Comparison of ENCODE assay signal across 15 cellular contexts in genomic region chr3:182911782-182912111, GRCh38.
DNase-seq lines count a peak whose midpoint lies in the region; ATAC-seq, FAIRE-seq and TF ChIP-seq lines count a peak whose summit lies in the region.
"Had no signal": no experiment of that assay in that cellular context is flagged by ENCODE, and none has a peak within 500 bp of the region (broad histone marks: within the 10 kb centered on the region; RNA-seq: fewer than 3 reads in every experiment).

No MANE protein-coding gene starts in this region.

- POLR2A ChIA-PET in A549 (lab: Yijun Ruan, JAX) (no interaction called here), endothelial cell of umbilical vein (lab: Charles Lee) (no interaction called here)
- POLR2A ChIA-PET in activated CD4-positive, alpha-beta memory T cell treated with anti-CD3 and anti-CD28 coated beads, Interleukin-2, amount 10 ng/mL, durations not matched to agents 7 days and 5 days (lab: Charles Lee) = interaction anchor here (1.3 kb wide), 2 partner anchors 10 to 187 kb away, joined by 3 to 4 read pairs; partner anchors contain the start of gene MCCC1

- peaks cover 55% of the 10 kb centered on the region for H3K4me1 Mint-ChIP-seq in activated CD4-positive, alpha-beta memory T cell treated with anti-CD3 and anti-CD28 coated beads, Interleukin-2, amount 10 ng/mL, durations not matched to agents 7 days and 5 days

- peaks cover 0 to 2% of the 10 kb centered on the region in 2 experiments for H3K36me3 ChIP-seq in endothelial cell of umbilical vein (ENCODE audit: control insufficient read depth in 2 of 2, extremely low read depth in 1 of 2, insufficient read depth in 2 of 2, low read length in 2 of 2)

- TF ChIP-seq EP300 in A549 (IDR thresholded peaks at IDR 0.05) = no peak

- no peaks in the 10 kb centered on the region for H3K9me1 ChIP-seq in endothelial cell of umbilical vein (replicated peaks; ENCODE audit: control insufficient read depth, extremely low read depth, insufficient read depth, low read length)

- no peak overlapping the region for H3K4me3 Mint-ChIP-seq in activated CD4-positive, alpha-beta memory T cell treated with anti-CD3 and anti-CD28 coated beads, Interleukin-2, amount 10 ng/mL, durations not matched to agents 7 days and 5 days
- H3K4me3 Mint-ChIP-seq: activated T-cell treated with anti-CD3 and anti-CD28 coated beads, Interleukin-2, amount 50 U/mL, for 72 hours had no signal

- no peak for ATAC-seq in A549
- no peak for ATAC-seq in GM21786 (IDR thresholded peaks at IDR 0.05; ENCODE audit: unreplicated experiment)
- ATAC-seq: left colon had no signal

- H3K9me3 Mint-ChIP-seq in activated CD4-positive, alpha-beta memory T cell treated with anti-CD3 and anti-CD28 coated beads, Interleukin-2, amount 10 ng/mL, durations not matched to agents 7 days and 5 days = no peaks in the 10 kb centered on the region
- H3K9me3 Mint-ChIP-seq: activated T-cell treated with anti-CD3 and anti-CD28 coated beads, Interleukin-2, amount 50 U/mL, for 72 hours had no signal

- intact Hi-C loops in endothelial cell of umbilical vein (cut with micrococcal nuclease) = no loop called here

- dilution Hi-C loops in endothelial cell of umbilical vein (cut with MboI; ENCODE audit: extremely low pct_ligation_motif_present, low sequenced_read_pairs) = no loop called here

- no peak overlapping the region for H2AFZ ChIP-seq in endothelial cell of umbilical vein (ENCODE audit: low read depth, low read length)

- H3K27ac Mint-ChIP-seq in activated CD4-positive, alpha-beta memory T cell treated with anti-CD3 and anti-CD28 coated beads, Interleukin-2, amount 10 ng/mL, durations not matched to agents 7 days and 5 days = peak overlapping the region; percentile 82

- DNase-seq in A549 (ENCODE audit: low read depth in 1 of 2, low spot score in 1 of 2) (no peak), Caki2 (ENCODE audit: low read depth) (peak; percentile 29), endothelial cell of umbilical vein (ENCODE audit: low read depth, low spot score) (peak; percentile 15), amniotic stem cell (lab: John Stamatoyannopoulos, UW) (no peak), superior temporal gyrus (ENCODE audit: extremely low spot score) (no peak), EL (no peak)
- DNase-seq in activated CD4-positive, alpha-beta memory T cell treated with anti-CD3 and anti-CD28 coated beads, Interleukin-2, amount 10 ng/mL, durations not matched to agents 7 days and 5 days = no peak
- DNase-seq: activated CD4-positive, CD25-positive, alpha-beta regulatory T cell; activated T-cell treated with anti-CD3 and anti-CD28 coated beads, Interleukin-2, amount 50 U/mL, for 72 hours; heart right ventricle; left colon; NCI-H345; stimulated activated CD4-positive, alpha-beta T cell treated with anti-CD3 and anti-CD28 coated beads, Interleukin-1b, Interleukin-23, amount 100 ng/mL, for 48 hours; stimulated activated CD8-positive, alpha-beta memory T cell treated with anti-CD3 and anti-CD28 coated beads, Interleukin-4, amount 100 ng/mL, for 48 hours had no signal

- WGBS in A549 (ENCODE audit: missing lambda C conversion rate) = 72% methylated on average over 4 of the region's 5 CpGs

- H3K4me3 ChIP-seq in A549 = no peak overlapping the region
- H3K4me3 ChIP-seq in endothelial cell of umbilical vein (replicated peaks in 1 of 3; ENCODE audit: insufficient read depth in 1 of 3, low read depth in 1 of 3, low read length in 3 of 3) = no peak overlapping the region
- H3K4me3 ChIP-seq: heart right ventricle had no signal

- CTCF ChIA-PET in A549 (lab: Yijun Ruan, JAX) (no interaction called here), endothelial cell of umbilical vein (lab: Charles Lee) (interaction anchor here (0.6 to 1.6 kb wide), 3 partner anchors 7 to 470 kb away, joined by 3 read pairs; no protein-coding TSS in a partner anchor)
- CTCF ChIA-PET in activated CD4-positive, alpha-beta memory T cell treated with anti-CD3 and anti-CD28 coated beads, Interleukin-2, amount 10 ng/mL, durations not matched to agents 7 days and 5 days (lab: Charles Lee) = interaction anchor here (0.5 to 2.9 kb wide), 5 partner anchors 10 to 188 kb away, joined by 3 to 11 read pairs (median 3); no protein-coding TSS in a partner anchor

- no peaks in the 10 kb centered on the region for H3K27me3 ChIP-seq in endothelial cell of umbilical vein (ENCODE audit: control insufficient read depth in 2 of 2, insufficient read depth in 2 of 2, low read length in 2 of 2)
- H3K27me3 ChIP-seq: heart right ventricle had no signal

- FAIRE-seq in A549 (lab: Jason Lieb, UNC) (no peak), endothelial cell of umbilical vein (lab: Jason Lieb, UNC) (no peak)

- no peak for TF ChIP-seq POLR2A in A549 (IDR thresholded peaks at IDR 0.05; ENCODE audit: low read length)
- no peak for TF ChIP-seq POLR2A in endothelial cell of umbilical vein (IDR thresholded peaks at IDR 0.05; ENCODE audit: low read depth, low read length)

- H3K79me2 ChIP-seq in endothelial cell of umbilical vein (ENCODE audit: control insufficient read depth, insufficient read depth, low read length) = no peaks in the 10 kb centered on the region

- BruUV-seq in endothelial cell of umbilical vein (replicated peaks; lab: Mats Ljungman, UMichigan) = no TSS peak

- in situ Hi-C loops in Caki2 (cut with HindIII; ENCODE audit: low pct_unique_long_range_greater_than_20kb, low sequenced_read_pairs) = no loop called here

- no peak overlapping the region for H3K27ac ChIP-seq in A549
- no peak overlapping the region for H3K27ac ChIP-seq in endothelial cell of umbilical vein (ENCODE audit: insufficient read depth, low read depth, low read length)
- H3K27ac ChIP-seq: heart right ventricle had no signal

- peaks cover 31% of the 10 kb centered on the region for H3K36me3 Mint-ChIP-seq in activated CD4-positive, alpha-beta memory T cell treated with anti-CD3 and anti-CD28 coated beads, Interleukin-2, amount 10 ng/mL, durations not matched to agents 7 days and 5 days (ENCODE audit: low read depth)

- no peak for TF ChIP-seq CTCF in A549 (IDR thresholded peaks at IDR 0.05)
- no peak for TF ChIP-seq CTCF in endothelial cell of umbilical vein (IDR thresholded peaks at IDR 0.05; ENCODE audit: extremely low read depth in 1 of 2, insufficient read depth in 1 of 2, low read depth in 1 of 2, low read length in 2 of 2)

- no peaks in the 10 kb centered on the region for H3K27me3 Mint-ChIP-seq in activated CD4-positive, alpha-beta memory T cell treated with anti-CD3 and anti-CD28 coated beads, Interleukin-2, amount 10 ng/mL, durations not matched to agents 7 days and 5 days

- H3K9me3 ChIP-seq in A549 (no peaks in the 10 kb centered on the region), endothelial cell of umbilical vein (replicated peaks; ENCODE audit: control insufficient read depth, insufficient read depth, low read length) (no peaks in the 10 kb centered on the region)
- H3K9me3 ChIP-seq: heart right ventricle had no signal

- TF ChIP-seq RAD21 in A549 (conservative IDR thresholded peaks at IDR 0.05 in 1 of 2, IDR thresholded peaks at IDR 0.05 in 1 of 2) = no peak

- H3K4me1 ChIP-seq in A549 (0 out of 3 replicates have a peak, but pooled peaks cover 4% of the 10 kb centered on the region), endothelial cell of umbilical vein (ENCODE audit: control insufficient read depth, extremely low read depth, insufficient read depth, low read length) (no peaks in the 10 kb centered on the region)

- no peaks in the 10 kb centered on the region for H4K20me1 ChIP-seq in endothelial cell of umbilical vein (replicated peaks; ENCODE audit: control insufficient read depth, extremely low read depth, insufficient read depth, low read length)

- H3K9ac ChIP-seq in endothelial cell of umbilical vein (replicated peaks; ENCODE audit: extremely low read depth, insufficient read depth, low read length) = no peak overlapping the region

- H3K4me2 ChIP-seq in A549 (no peak overlapping the region), endothelial cell of umbilical vein (ENCODE audit: insufficient read depth, low read length) (no peak overlapping the region)

TF ChIP-seq in A549, 52 proteins besides CTCF, POLR2A, EP300 and RAD21:
- TF ChIP-seq FOSL2 (IDR thresholded peaks at IDR 0.05) (no peak), FOSL2 (CRISPR knock-in tag; IDR thresholded peaks at IDR 0.05) (peak; percentile 8; the same call in 1 of the 2 replicates), PHF8 (IDR thresholded peaks at IDR 0.05; ENCODE audit: borderline replicate concordance, low read depth) (no peak)

TF ChIP-seq in endothelial cell of umbilical vein, 7 proteins besides CTCF, POLR2A, EP300 and RAD21:
- TF ChIP-seq MYC (IDR thresholded peaks at IDR 0.05; ENCODE audit: low read depth, low read length) (no peak), FOS (IDR thresholded peaks at IDR 0.05; ENCODE audit: borderline replicate concordance, insufficient read depth, low read length) (no peak), EZH2 (IDR thresholded peaks at IDR 0.05; ENCODE audit: borderline replicate concordance, low read depth, low read length, severe bottlenecking) (no peak), JUN (IDR thresholded peaks at IDR 0.05; ENCODE audit: borderline replicate concordance, insufficient read depth, insufficient read length, low read depth) (peak; percentile 5), GATA2 (IDR thresholded peaks at IDR 0.05; ENCODE audit: insufficient read depth, insufficient read length, low read depth, low read length) (no peak)

Comparison
In these comparisons a context has a peak if more than half of its experiments do, and no peak if none do; other contexts are left out.
1. DNase-seq: peak in Caki2 (single experiment) and endothelial cell of umbilical vein (single experiment); none in A549 (0 of 2), activated CD4-positive, alpha-beta memory T cell treated with anti-CD3 and anti-CD28 coated beads, Interleukin-2, amount 10 ng/mL, durations not matched to agents 7 days and 5 days (single experiment), amniotic stem cell (single experiment), superior temporal gyrus (single experiment) and EL (single experiment).